9 cellular contexts compared by ENCODE assay signal in the genomic region with DNA sequence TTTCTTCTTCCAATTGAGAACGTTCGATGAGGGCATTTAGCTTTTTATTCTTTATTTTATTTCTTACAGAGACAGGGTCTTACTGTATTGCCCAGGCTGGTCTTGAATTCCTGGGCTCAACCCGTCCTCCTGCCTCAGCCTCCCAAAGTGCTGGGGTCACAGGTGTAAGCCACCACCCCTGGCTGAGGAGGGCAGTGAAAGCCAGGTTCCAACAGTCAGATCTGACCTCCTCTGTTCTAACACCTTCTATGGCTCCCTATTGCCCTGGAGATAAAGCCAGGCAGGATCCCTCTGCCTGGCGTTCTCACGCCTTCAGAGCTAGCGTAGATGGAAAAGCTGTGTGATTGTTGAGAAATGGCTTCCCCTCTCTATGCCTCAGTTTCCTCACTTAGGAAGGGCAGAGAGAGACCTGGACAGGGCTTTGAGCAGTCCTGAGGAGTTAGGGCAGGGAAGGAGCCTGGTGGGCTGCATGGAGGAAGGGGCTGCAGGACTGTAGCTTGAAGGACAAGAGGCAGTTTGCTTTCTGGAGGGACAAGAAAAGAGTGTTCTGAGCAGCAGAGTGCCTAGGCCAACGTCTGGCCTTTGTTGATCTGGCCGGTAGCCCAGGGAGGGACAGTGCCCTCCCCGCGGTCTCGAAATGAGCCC. TPM values are rescaled to one million over a fixed set of nuclear protein-coding genes. Genes with fewer than 3 reads are reported as not detected.
DNase-seq lines count a peak whose midpoint lies in the region; ATAC-seq, FAIRE-seq and TF ChIP-seq lines count a peak whose summit lies in the region.
"Had no signal": no experiment of that assay in that cellular context is flagged by ENCODE, and none has a peak within 500 bp of the region (broad histone marks: within the 10 kb centered on the region; RNA-seq: fewer than 3 reads in every experiment).

No MANE protein-coding gene starts in this region.

- intact Hi-C loops in K562 (cut with micrococcal nuclease): no loop called here

- H3K9ac ChIP-seq in K562 (ENCODE audit: insufficient read depth in 1 of 2, low read depth in 2 of 2, low read length in 2 of 2): peak overlapping the region in 1 of 2 experiments; percentile 68; a peak in 2 of 4 replicates

- DNase-seq in GM23338 (ENCODE audit: low spot score) (no peak), K562 (ENCODE audit: extremely low read depth in 1 of 4, low spot score in 3 of 4) (no peak), osteoblast (ENCODE audit: insufficient read length, low spot score, missing footprints) (no peak)
- DNase-seq: glutamatergic neuron, PC-3 had no signal

- no peaks in the 10 kb centered on the region for H3K9me3 Mint-ChIP-seq in GM23338

- H3K79me2 ChIP-seq in GM23338 (replicated peaks; ENCODE audit: insufficient read depth) (0 out of 2 replicates have a peak, but pooled peaks cover 4% of the 10 kb centered on the region), K562 (ENCODE audit: control insufficient read depth, insufficient read depth, low read length) (no peaks in the 10 kb centered on the region), osteoblast (ENCODE audit: insufficient read depth, low read length) (no peaks in the 10 kb centered on the region)

- no peak for FAIRE-seq in K562 (lab: Jason Lieb, UNC)
- FAIRE-seq: TTC549 had no signal

- no peaks in the 10 kb centered on the region for H3K9me2 ChIP-seq in GM23338 (ENCODE audit: insufficient read depth)

- H3K4me2 ChIP-seq in GM23338 (no peak overlapping the region), K562 (ENCODE audit: insufficient read depth, low read length) (no peak overlapping the region), osteoblast (ENCODE audit: insufficient read depth, low read length) (no peak overlapping the region)

- H3K36me3 ChIP-seq in GM23338 (ENCODE audit: insufficient read depth): peaks cover 4% of the 10 kb centered on the region; the same call in 1 of the 2 replicates
- no peaks in the 10 kb centered on the region for H3K36me3 ChIP-seq in K562 (ENCODE audit: control insufficient read depth, insufficient read depth, low read length)
- H3K36me3 ChIP-seq in osteoblast (ENCODE audit: insufficient read depth, low read length): no peaks in the 10 kb centered on the region
- H3K36me3 ChIP-seq: vagina had no signal

- peaks cover 15% of the 10 kb centered on the region for H3K27me3 Mint-ChIP-seq in GM23338 (ENCODE audit: insufficient read depth, low read depth, poor library complexity)

- 0 out of 2 replicates have a peak, but pooled peaks cover 3% of the 10 kb centered on the region for H4K20me1 ChIP-seq in GM23338 (replicated peaks; ENCODE audit: insufficient read depth)
- 0 out of 2 replicates have a peak, but pooled peaks cover 3% of the 10 kb centered on the region for H4K20me1 ChIP-seq in K562 (replicated peaks; ENCODE audit: control insufficient read depth, insufficient read depth, low read length)
- H4K20me1 ChIP-seq in osteoblast (ENCODE audit: insufficient read depth, low read length): no peaks in the 10 kb centered on the region

- 0 out of 2 replicates have a peak, but pooled peaks cover 5% of the 10 kb centered on the region for H3K27me3 ChIP-seq in GM23338 (ENCODE audit: insufficient read depth)
- H3K27me3 ChIP-seq in K562 (ENCODE audit: control insufficient read depth in 2 of 2, insufficient read depth in 2 of 2, low read length in 2 of 2): no peaks in the 10 kb centered on the region
- peaks cover 38% of the 10 kb centered on the region for H3K27me3 ChIP-seq in osteoblast (ENCODE audit: insufficient read depth, low read length)
- H3K27me3 ChIP-seq: vagina had no signal

- H3K4me3 Mint-ChIP-seq in GM23338: peak overlapping the region; percentile 82

- TF ChIP-seq CTCF in GM23338 (conservative IDR thresholded peaks at IDR 0.05; ENCODE audit: low read depth in 2 of 2) (no peak), K562 (IDR thresholded peaks at IDR 0.05 in 2 of 3, conservative IDR thresholded peaks at IDR 0.05 in 1 of 3; ENCODE audit: insufficient read depth in 2 of 3, low read depth in 1 of 3, low read length in 3 of 3) (no peak), osteoblast (IDR thresholded peaks at IDR 0.05; ENCODE audit: extremely low read depth, low read depth, low read length) (no peak)

- no peak overlapping the region for H2AFZ ChIP-seq in GM23338
- H2AFZ ChIP-seq in K562 (ENCODE audit: low read depth, low read length): no peak overlapping the region
- H2AFZ ChIP-seq in osteoblast (ENCODE audit: low read length): no peak overlapping the region

- H3K4me1 Mint-ChIP-seq in GM23338: peaks cover 11% of the 10 kb centered on the region; the same call in 2 of the 3 replicates

- H3K36me3 Mint-ChIP-seq in GM23338 (ENCODE audit: low read depth): peaks cover 22% of the 10 kb centered on the region

- H3K4me3 ChIP-seq in GM23338 (peak overlapping the region; percentile 63; the same call in 1 of the 2 replicates), K562 (no peak overlapping the region), osteoblast (ENCODE audit: insufficient read depth, low read length) (no peak overlapping the region)
- H3K4me3 ChIP-seq: lung, vagina had no signal

- no peak overlapping the region for H3K27ac Mint-ChIP-seq in GM23338

- no peak for TF ChIP-seq POLR2A in K562 (conservative IDR thresholded peaks at IDR 0.05)

- no TSS peak for BruUV-seq in K562 (replicated peaks; lab: Mats Ljungman, UMichigan)

- 64% methylated on average over 9 of the region's 11 CpGs for WGBS in K562 (ENCODE audit: insufficient coverage, low coverage, missing lambda C conversion rate)

- no peaks in the 10 kb centered on the region for H3K9me3 ChIP-seq in K562 (replicated peaks; ENCODE audit: control insufficient read depth, insufficient read depth, low read depth, low read length)
- no peaks in the 10 kb centered on the region for H3K9me3 ChIP-seq in osteoblast (ENCODE audit: low read depth, low read length)
- H3K9me3 ChIP-seq: vagina had no signal

- no peak for TF ChIP-seq EP300 in K562 (IDR thresholded peaks at IDR 0.05; ENCODE audit: low read length)

- in situ Hi-C loops in K562 (cut with MboI): no loop called here

- no peaks in the 10 kb centered on the region for H3K9me1 ChIP-seq in K562 (ENCODE audit: control insufficient read depth, insufficient read depth, low read length)

- H3K4me1 ChIP-seq in GM23338 (ENCODE audit: insufficient read depth) (no peaks in the 10 kb centered on the region; the same call in 1 of the 2 replicates), K562 (replicated peaks in 1 of 2; ENCODE audit: control insufficient read depth in 2 of 2, insufficient read depth in 2 of 2, low read length in 2 of 2) (peaks cover 32 to 75% of the 10 kb centered on the region in 2 experiments), osteoblast (ENCODE audit: insufficient read depth, low read length) (no peaks in the 10 kb centered on the region)

- ATAC-seq in GM23338 (no peak), K562 (no peak), HG03159 (IDR thresholded peaks at IDR 0.05; ENCODE audit: unreplicated experiment) (no peak)
- ATAC-seq: PC-3 had no signal

- peaks cover 16% of the 10 kb centered on the region for H3F3A ChIP-seq in GM23338 (replicated peaks; ENCODE audit: low read depth)

- H3K27ac ChIP-seq in GM23338 (ENCODE audit: low read depth): no peak overlapping the region
- H3K27ac ChIP-seq in K562 (ENCODE audit: extremely low read depth, low read depth, low read length): no peak overlapping the region
- no peak overlapping the region for H3K27ac ChIP-seq in osteoblast (ENCODE audit: low read depth, low read length)
- H3K27ac ChIP-seq: vagina had no signal

- CTCF ChIA-PET in K562 (lab: Yijun Ruan, JAX; ENCODE audit: low intra/inter-chr PET ratio): no interaction called here

- POLR2A ChIA-PET in K562 (lab: Yijun Ruan, JAX): interaction anchor here (0.7 to 0.9 kb wide), 4 partner anchors 9 to 203 kb away, joined by 3 to 4 read pairs (median 4); partner anchors contain the start of gene FAM174C

- no peak for TF ChIP-seq RAD21 in K562 (CRISPR knock-in tag; conservative IDR thresholded peaks at IDR 0.05 in 1 of 2, IDR thresholded peaks at IDR 0.05 in 1 of 2)

RNA-seq across cellular contexts. Expression of gene ARHGAP45, which starts 5.5 kb away (rescaled TPM):
- 56.0 and 71.8 TPM in 2 replicates for total RNA-seq in GM23338 (2014; rRNA removed; shearing (Covaris generic))
- 24.7 and 28.3 TPM in 2 replicates for polyA plus RNA-seq in GM23338 (2016; fragmentation: Nextera tagmentation; extraction: Ambion mirVana)
- 25.6 and 81.0 TPM in 2 replicates for total RNA-seq in K562 (2011; cell fraction: chromatin; rRNA removed; ENCODE audit: low replicate concordance)
- 39.0 and 49.5 TPM in 2 replicates for total RNA-seq in K562 (2011; cell fraction: nucleolus; rRNA removed)
- 22.7 and 24.1 TPM in 2 replicates for total RNA-seq in K562 (2011; cell fraction: nucleoplasm; rRNA removed)
- 22.1 and 31.1 TPM in 2 replicates for total RNA-seq in K562 (2014; rRNA removed)
- 1.0 and 1.8 TPM in 2 replicates for total RNA-seq in K562 (2014; rRNA removed; fragmentation: Illumina TruSeq; extraction: Trizol)
- 4.2 and 6.0 TPM in 2 replicates for total RNA-seq in K562 (2015; rRNA removed; fragmentation: Illumina TruSeq; extraction: Trizol)
- 18.0 and 19.9 TPM in 2 replicates for total RNA-seq in K562 (2021)
- 4.4 and 7.6 TPM in 2 replicates for polyA plus RNA-seq in K562 (2011; rRNA removed)
- polyA plus RNA-seq in K562 (2011; cell fraction: cytosol; rRNA removed): 5.6 and 12.6 TPM in 2 replicates
- 17.8 and 38.7 TPM in 2 replicates for polyA plus RNA-seq in K562 (2011; cell fraction: nucleus; rRNA removed)
- 15.0 and 15.2 TPM in 2 replicates for polyA plus RNA-seq in K562 (2012)
- polyA plus RNA-seq in K562 (2014; fragmentation: Illumina TruSeq; extraction: Trizol): 1.9 and 6.9 TPM in 2 replicates
- polyA plus RNA-seq in K562 (2014; fragmentation: Nextera tagmentation; extraction: Ambion mirVana): under 1 TPM; 0.08 to 0.63 TPM
- 16.3 and 20.2 TPM in 2 replicates for polyA plus RNA-seq in K562 (2014; rRNA removed)
- 1.7 and 2.0 TPM in 2 replicates for polyA minus RNA-seq in K562 (2011; rRNA and poly(A)+ RNA removed)
- 6.2 and 8.5 TPM in 2 replicates for polyA minus RNA-seq in K562 (2011; cell fraction: cytosol; rRNA and poly(A)+ RNA removed)
- polyA minus RNA-seq in K562 (2011; cell fraction: nucleus; rRNA and poly(A)+ RNA removed): 5.5 and 6.6 TPM in 2 replicates
- 0.59 and 0.72 TPM in 2 replicates for total RNA-seq in osteoblast

RNA-seq across cellular contexts. Expression of gene POLR2E, which starts 22.7 kb away (rescaled TPM):
- total RNA-seq in GM23338 (2014; rRNA removed; shearing (Covaris generic)): 257 and 303 TPM in 2 replicates
- polyA plus RNA-seq in GM23338 (2016; fragmentation: Nextera tagmentation; extraction: Ambion mirVana) (254 and 286 TPM in 2 replicates), K562 (2011; rRNA removed) (244 and 334 TPM in 2 replicates), K562 (2014; fragmentation: Illumina TruSeq; extraction: Trizol) (267 and 448 TPM in 2 replicates), K562 (2014; fragmentation: Nextera tagmentation; extraction: Ambion mirVana) (10 to 100 TPM in 1 of 2 experiments, 1 to 10 TPM in 1; 3.4 to 32.5 TPM), K562 (2014; rRNA removed) (413 and 438 TPM in 2 replicates)
- 38.2 and 129 TPM in 2 replicates for total RNA-seq in K562 (2011; cell fraction: chromatin; rRNA removed; ENCODE audit: low replicate concordance)
- total RNA-seq in K562 (2011; cell fraction: nucleolus; rRNA removed): 126 and 135 TPM in 2 replicates
- 74.1 and 78.7 TPM in 2 replicates for total RNA-seq in K562 (2011; cell fraction: nucleoplasm; rRNA removed)
- total RNA-seq in K562 (2014; rRNA removed) (297 and 441 TPM in 2 replicates), K562 (2014; rRNA removed; fragmentation: Illumina TruSeq; extraction: Trizol) (40.2 and 78.0 TPM in 2 replicates), K562 (2015; rRNA removed; fragmentation: Illumina TruSeq; extraction: Trizol) (141 and 144 TPM in 2 replicates), K562 (2021) (328 and 351 TPM in 2 replicates), osteoblast (70.2 and 74.0 TPM in 2 replicates)
- polyA plus RNA-seq in K562 (2011; cell fraction: cytosol; rRNA removed): 305 and 616 TPM in 2 replicates
- polyA plus RNA-seq in K562 (2011; cell fraction: nucleus; rRNA removed): 112 and 143 TPM in 2 replicates
- polyA plus RNA-seq in K562 (2012): 291 and 445 TPM in 2 replicates
- 36.0 and 77.6 TPM in 2 replicates for polyA minus RNA-seq in K562 (2011; rRNA and poly(A)+ RNA removed)
- polyA minus RNA-seq in K562 (2011; cell fraction: cytosol; rRNA and poly(A)+ RNA removed): 127 and 173 TPM in 2 replicates
- polyA minus RNA-seq in K562 (2011; cell fraction: nucleus; rRNA and poly(A)+ RNA removed): 45.4 and 50.5 TPM in 2 replicates

RNA-seq across cellular contexts. Expression of gene GPX4, which starts 31.3 kb away (rescaled TPM):
- 284 and 351 TPM in 2 replicates for total RNA-seq in GM23338 (2014; rRNA removed; shearing (Covaris generic))
- polyA plus RNA-seq in GM23338 (2016; fragmentation: Nextera tagmentation; extraction: Ambion mirVana) (543 and 573 TPM in 2 replicates), K562 (2011; rRNA removed) (223 and 286 TPM in 2 replicates), K562 (2014; fragmentation: Illumina TruSeq; extraction: Trizol) (434 and 536 TPM in 2 replicates), K562 (2014; fragmentation: Nextera tagmentation; extraction: Ambion mirVana) (100 to 1,000 TPM in 1 of 2 experiments, 10 to 100 TPM in 1; 61.4 to 125 TPM), K562 (2014; rRNA removed) (661 and 856 TPM in 2 replicates)
- total RNA-seq in K562 (2011; cell fraction: chromatin; rRNA removed; ENCODE audit: low replicate concordance): 61.5 and 154 TPM in 2 replicates
- 171 and 189 TPM in 2 replicates for total RNA-seq in K562 (2011; cell fraction: nucleolus; rRNA removed)
- 129 and 161 TPM in 2 replicates for total RNA-seq in K562 (2011; cell fraction: nucleoplasm; rRNA removed)
- total RNA-seq in K562 (2014; rRNA removed) (639 and 643 TPM in 2 replicates), K562 (2014; rRNA removed; fragmentation: Illumina TruSeq; extraction: Trizol) (131 and 209 TPM in 2 replicates), K562 (2015; rRNA removed; fragmentation: Illumina TruSeq; extraction: Trizol) (349 and 395 TPM in 2 replicates), K562 (2021) (383 and 392 TPM in 2 replicates), osteoblast (515 TPM in 2 replicates)
- 531 and 777 TPM in 2 replicates for polyA plus RNA-seq in K562 (2011; cell fraction: cytosol; rRNA removed)
- 389 and 485 TPM in 2 replicates for polyA plus RNA-seq in K562 (2011; cell fraction: nucleus; rRNA removed)
- polyA plus RNA-seq in K562 (2012): 659 and 746 TPM in 2 replicates
- 117 and 134 TPM in 2 replicates for polyA minus RNA-seq in K562 (2011; rRNA and poly(A)+ RNA removed)
- polyA minus RNA-seq in K562 (2011; cell fraction: cytosol; rRNA and poly(A)+ RNA removed): 191 and 300 TPM in 2 replicates
- polyA minus RNA-seq in K562 (2011; cell fraction: nucleus; rRNA and poly(A)+ RNA removed): 54.3 and 64.1 TPM in 2 replicates

RNA-seq across cellular contexts. Expression of gene ABCA7, which starts 32.6 kb away (rescaled TPM):
- 18.1 and 22.2 TPM in 2 replicates for total RNA-seq in GM23338 (2014; rRNA removed; shearing (Covaris generic))
- polyA plus RNA-seq in GM23338 (2016; fragmentation: Nextera tagmentation; extraction: Ambion mirVana): 27.4 and 30.3 TPM in 2 replicates
- total RNA-seq in K562 (2011; cell fraction: chromatin; rRNA removed; ENCODE audit: low replicate concordance): 266 and 789 TPM in 2 replicates
- 519 and 639 TPM in 2 replicates for total RNA-seq in K562 (2011; cell fraction: nucleolus; rRNA removed)
- 258 and 297 TPM in 2 replicates for total RNA-seq in K562 (2011; cell fraction: nucleoplasm; rRNA removed)
- 31.4 and 45.4 TPM in 2 replicates for total RNA-seq in K562 (2014; rRNA removed)
- 8.9 and 12.7 TPM in 2 replicates for total RNA-seq in K562 (2014; rRNA removed; fragmentation: Illumina TruSeq; extraction: Trizol)
- total RNA-seq in K562 (2015; rRNA removed; fragmentation: Illumina TruSeq; extraction: Trizol): 19.1 and 22.8 TPM in 2 replicates
- total RNA-seq in K562 (2021): 90.0 and 96.1 TPM in 2 replicates
- polyA plus RNA-seq in K562 (2011; rRNA removed): 32.6 and 52.0 TPM in 2 replicates
- 31.0 and 47.7 TPM in 2 replicates for polyA plus RNA-seq in K562 (2011; cell fraction: cytosol; rRNA removed)
- 504 and 724 TPM in 2 replicates for polyA plus RNA-seq in K562 (2011; cell fraction: nucleus; rRNA removed)
- polyA plus RNA-seq in K562 (2012): 65.1 and 67.9 TPM in 2 replicates
- 31.2 and 32.6 TPM in 2 replicates for polyA plus RNA-seq in K562 (2014; fragmentation: Illumina TruSeq; extraction: Trizol)
- 1 to 10 TPM; 2.3 to 3.0 TPM for polyA plus RNA-seq in K562 (2014; fragmentation: Nextera tagmentation; extraction: Ambion mirVana)
- polyA plus RNA-seq in K562 (2014; rRNA removed): 73.5 and 94.1 TPM in 2 replicates
- 13.1 and 14.8 TPM in 2 replicates for polyA minus RNA-seq in K562 (2011; rRNA and poly(A)+ RNA removed)
- 24.3 and 51.6 TPM in 2 replicates for polyA minus RNA-seq in K562 (2011; cell fraction: cytosol; rRNA and poly(A)+ RNA removed)
- polyA minus RNA-seq in K562 (2011; cell fraction: nucleus; rRNA and poly(A)+ RNA removed): 164 and 176 TPM in 2 replicates
- total RNA-seq in osteoblast: 33.3 and 43.0 TPM in 2 replicates

RNA-seq across cellular contexts. Expression of gene CNN2, which starts 46.1 kb away (rescaled TPM):
- total RNA-seq in GM23338 (2014; rRNA removed; shearing (Covaris generic)): 392 and 426 TPM in 2 replicates
- polyA plus RNA-seq in GM23338 (2016; fragmentation: Nextera tagmentation; extraction: Ambion mirVana): 314 and 330 TPM in 2 replicates
- total RNA-seq in K562 (2011; cell fraction: chromatin; rRNA removed; ENCODE audit: low replicate concordance): 25.1 and 70.9 TPM in 2 replicates
- 40.8 and 41.4 TPM in 2 replicates for total RNA-seq in K562 (2011; cell fraction: nucleolus; rRNA removed)
- 34.4 and 52.1 TPM in 2 replicates for total RNA-seq in K562 (2011; cell fraction: nucleoplasm; rRNA removed)
- total RNA-seq in K562 (2014; rRNA removed): 82.3 and 124 TPM in 2 replicates
- 33.7 and 45.6 TPM in 2 replicates for total RNA-seq in K562 (2014; rRNA removed; fragmentation: Illumina TruSeq; extraction: Trizol)
- 52.7 and 54.9 TPM in 2 replicates for total RNA-seq in K562 (2015; rRNA removed; fragmentation: Illumina TruSeq; extraction: Trizol)
- total RNA-seq in K562 (2021): 161 and 174 TPM in 2 replicates
- polyA plus RNA-seq in K562 (2011; rRNA removed): 36.4 and 61.3 TPM in 2 replicates
- 82.9 and 105 TPM in 2 replicates for polyA plus RNA-seq in K562 (2011; cell fraction: cytosol; rRNA removed)
- 42.5 and 55.7 TPM in 2 replicates for polyA plus RNA-seq in K562 (2011; cell fraction: nucleus; rRNA removed)
- 82.7 and 152 TPM in 2 replicates for polyA plus RNA-seq in K562 (2012)
- 123 and 158 TPM in 2 replicates for polyA plus RNA-seq in K562 (2014; fragmentation: Illumina TruSeq; extraction: Trizol)
- 10 to 100 TPM; 12.1 to 12.8 TPM for polyA plus RNA-seq in K562 (2014; fragmentation: Nextera tagmentation; extraction: Ambion mirVana)
- polyA plus RNA-seq in K562 (2014; rRNA removed): 71.3 and 73.3 TPM in 2 replicates
- 45.8 and 50.7 TPM in 2 replicates for polyA minus RNA-seq in K562 (2011; rRNA and poly(A)+ RNA removed)
- 132 and 161 TPM in 2 replicates for polyA minus RNA-seq in K562 (2011; cell fraction: cytosol; rRNA and poly(A)+ RNA removed)
- polyA minus RNA-seq in K562 (2011; cell fraction: nucleus; rRNA and poly(A)+ RNA removed): 9.0 and 15.9 TPM in 2 replicates
- 537 and 594 TPM in 2 replicates for total RNA-seq in osteoblast
